Comparison of ENCODE assay signal across 8 cellular contexts in the genomic region with DNA sequence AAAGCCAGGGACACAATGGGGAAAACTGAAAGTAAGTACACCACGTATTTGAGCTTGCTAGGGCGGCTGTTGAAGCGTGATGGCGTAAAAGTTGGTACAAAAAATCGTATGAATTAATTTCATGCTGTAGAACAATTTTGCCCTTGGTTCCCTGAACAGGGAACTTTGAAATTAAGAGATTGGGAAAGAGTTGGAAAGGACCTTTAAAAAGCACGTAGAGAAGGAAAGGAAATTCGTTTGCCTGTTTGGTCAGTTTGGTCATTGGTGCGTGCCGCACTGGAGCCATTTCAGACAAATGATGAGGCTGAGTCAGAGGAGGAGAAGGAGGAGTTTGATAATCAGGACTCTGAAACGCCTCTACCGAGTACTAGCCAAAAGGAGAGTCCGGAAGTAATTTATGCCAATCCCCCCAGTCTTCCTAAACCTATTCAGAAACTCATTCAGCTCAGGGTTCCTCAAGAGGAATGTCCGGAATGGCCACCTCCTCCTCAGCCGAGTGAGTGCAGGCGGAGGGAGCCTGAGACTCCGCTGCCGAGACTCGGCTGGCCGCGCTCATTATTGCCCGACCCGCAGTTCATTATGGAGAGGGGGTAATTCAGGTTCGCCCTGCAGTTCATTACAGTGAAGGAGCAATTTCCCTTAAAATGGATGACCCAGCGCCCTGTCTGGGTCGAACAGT. TPM values are rescaled to one million over a fixed set of nuclear protein-coding genes. Genes with fewer than 3 reads are reported as not detected.
DNase-seq lines count a peak whose midpoint lies in the region; ATAC-seq and TF ChIP-seq lines count a peak whose summit lies in the region.

No MANE protein-coding gene starts in this region.

- H3K36me3 ChIP-seq in naive thymus-derived CD4-positive, alpha-beta T cell (ENCODE audit: control insufficient read depth in 2 of 3, insufficient read depth in 3 of 3, low read length in 3 of 3), result no peaks in the 10 kb centered on the region
- H3K36me3 ChIP-seq in uterus, result no peaks in the 10 kb centered on the region

- CTCF ChIA-PET in naive thymus-derived CD4-positive, alpha-beta T cell (lab: Charles Lee), result interaction anchor here (0.6 to 1.6 kb wide), 5 partner anchors 11 to 595 kb away, joined by 3 to 7 read pairs (median 4); no protein-coding TSS in a partner anchor

- H3K4me1 Mint-ChIP-seq in naive thymus-derived CD4-positive, alpha-beta T cell, result peaks cover 9 to 20% (median 15%) of the 10 kb centered on the region in 7 donors

- no peaks in the 10 kb centered on the region for H3K27me3 ChIP-seq in naive thymus-derived CD4-positive, alpha-beta T cell (ENCODE audit: control insufficient read depth in 2 of 2, insufficient read depth in 2 of 2, low read length in 2 of 2)
- H3K27me3 ChIP-seq in uterus, result no peaks in the 10 kb centered on the region

- no peaks in the 10 kb centered on the region for H3K9me3 ChIP-seq in naive thymus-derived CD4-positive, alpha-beta T cell (ENCODE audit: control insufficient read depth in 2 of 3, low read length in 3 of 3)
- no peaks in the 10 kb centered on the region for H3K9me3 ChIP-seq in uterus

- H3K27ac ChIP-seq in naive thymus-derived CD4-positive, alpha-beta T cell (ENCODE audit: low read depth, low read length), result peak overlapping the region; percentile 58
- peak overlapping the region; percentile 77 to 88 for H3K27ac ChIP-seq in uterus

- H3K9me3 Mint-ChIP-seq in naive thymus-derived CD4-positive, alpha-beta T cell, result peaks cover 0 to 1% (median 0%) of the 10 kb centered on the region in 11 donors

- peaks cover 0 to 3% (median 0%) of the 10 kb centered on the region in 5 donors for H3K27me3 Mint-ChIP-seq in naive thymus-derived CD4-positive, alpha-beta T cell

- peak in 1 of 2 donors; percentile 32 for TF ChIP-seq POLR2A in uterus (IDR thresholded peaks at IDR 0.05)

- ATAC-seq in GM18868 (IDR thresholded peaks at IDR 0.05; ENCODE audit: unreplicated experiment) (peak; percentile 88), HG03039 (IDR thresholded peaks at IDR 0.05; ENCODE audit: unreplicated experiment) (peak; percentile 65)
- ATAC-seq in naive thymus-derived CD4-positive, alpha-beta T cell, result peak; percentile 81

- DNase-seq in AML-193 (lab: John Stamatoyannopoulos, UW) (peak; percentile 78 to 82), NCI-H748 treated with DMSO at 0.1 percent for 48 hours (lab: John Stamatoyannopoulos, UW) (peak; percentile 69), activated T-cell treated with anti-CD3 and anti-CD28 coated beads for 4 hours (peak; percentile 14), fibroblast of gingiva (ENCODE audit: low read depth) (peak; percentile 72), uterus (peak; percentile 59 to 66)
- DNase-seq in naive thymus-derived CD4-positive, alpha-beta T cell, result peak in 7 of 9 donors; percentile 20 to 40 (median 27)

- H3K4me3 ChIP-seq in naive thymus-derived CD4-positive, alpha-beta T cell (ENCODE audit: low read length), result peak overlapping the region; percentile 81
- peak overlapping the region; percentile 47 to 61 for H3K4me3 ChIP-seq in uterus

- no peaks in the 10 kb centered on the region for H3K36me3 Mint-ChIP-seq in naive thymus-derived CD4-positive, alpha-beta T cell

- H3K27ac Mint-ChIP-seq in naive thymus-derived CD4-positive, alpha-beta T cell, result peak overlapping the region in 8 of 9 donors; percentile 44 to 79 (median 64)

- no peak for TF ChIP-seq CTCF in uterus (IDR thresholded peaks at IDR 0.05)

- peaks cover 3% of the 10 kb centered on the region in 2 donors for H3K4me1 ChIP-seq in naive thymus-derived CD4-positive, alpha-beta T cell (ENCODE audit: control insufficient read depth in 2 of 2, insufficient read depth in 2 of 2, low read length in 2 of 2)
- H3K4me1 ChIP-seq in uterus, result no peaks in the 10 kb centered on the region

- POLR2A ChIA-PET in naive thymus-derived CD4-positive, alpha-beta T cell (lab: Charles Lee), result interaction anchor here (0.6 to 2.1 kb wide), 11 partner anchors 10 to 705 kb away, joined by 3 to 10 read pairs (median 4); a partner anchor contains a TSS

- intact Hi-C loops in naive thymus-derived CD4-positive, alpha-beta T cell (cut with micrococcal nuclease), result loop anchor here (1.0 to 10.0 kb wide), 19 partner anchors 10 to 1496 kb away; a partner anchor contains a TSS
- intact Hi-C loops in uterus (cut with DNase I; ENCODE audit: low total_unique reads), result no loop called here

- H3K4me3 Mint-ChIP-seq in naive thymus-derived CD4-positive, alpha-beta T cell, result peak overlapping the region; percentile 82 to 99 (median 93)

RNA-seq across cellular contexts. Expression of a gene that starts 59.2 kb away (rescaled TPM):
- total RNA-seq in naive thymus-derived CD4-positive, alpha-beta T cell, result under 1 TPM in 4 of 5 experiments, not detected in 1; 0.40 to 0.92 (median 0.55) TPM
- polyA plus RNA-seq in naive thymus-derived CD4-positive, alpha-beta T cell, result 1 to 10 TPM in 1 of 2 donors, under 1 TPM in 1; 0.82 to 2.0 TPM
- total RNA-seq in uterus, result under 1 TPM in 1 of 4 donors, not detected in 3; 0.88 TPM

Comparison
In these comparisons a context has a peak if more than half of its experiments do, and no peak if none do; other contexts are left out.
1. Peak in every context shown above with its lines: DNase-seq, ATAC-seq, H3K4me3 ChIP-seq and H3K27ac ChIP-seq.
2. DNase-seq: peak in every context shown above with its lines; median percentile 80 in AML-193; 72 in fibroblast of gingiva; 69 in NCI-H748 treated with DMSO at 0.1 percent for 48 hours; 62 in uterus; 27 in naive thymus-derived CD4-positive, alpha-beta T cell; 14 in activated T-cell treated with anti-CD3 and anti-CD28 coated beads for 4 hours.